10 cellular contexts compared by ENCODE assay signal in genomic region chr5:122726990-122727616, GRCh38. TPM values are rescaled to one million over a fixed set of nuclear protein-coding genes. Genes with fewer than 3 reads are reported as not detected.
DNase-seq lines count a peak whose midpoint lies in the region; ATAC-seq and TF ChIP-seq lines count a peak whose summit lies in the region.
"Had no signal": no experiment of that assay in that cellular context is flagged by ENCODE, and none has a peak within 500 bp of the region (broad histone marks: within the 10 kb centered on the region; RNA-seq: fewer than 3 reads in every experiment).

No MANE protein-coding gene starts in this region.

- DNase-seq in GM13977 (ENCODE audit: low spot score) (peak; percentile 27), HFFc6 (peak; percentile 67), PC-9 (peak in 1 of 2 experiments; percentile 76), kidney epithelial cell (ENCODE audit: low read depth) (peak; percentile 56), sciatic nerve (ENCODE audit: low spot score) (no peak), GM19240 (ENCODE audit: insufficient read length, low spot score) (no peak)
- no peak for DNase-seq in activated CD4-positive, alpha-beta T cell treated with anti-CD3 and anti-CD28 coated beads for 4 hours
- DNase-seq in CD8-positive, alpha-beta T cell, result no peak
- DNase-seq: naive thymus-derived CD4-positive, alpha-beta T cell had no signal

- H3K4me1 ChIP-seq in PC-9 (replicated peaks; ENCODE audit: insufficient read depth), result peaks cover 6% of the 10 kb centered on the region; the same call in 1 of the 2 replicates
- no peaks in the 10 kb centered on the region for H3K4me1 ChIP-seq in CD8-positive, alpha-beta T cell (ENCODE audit: insufficient read depth, low read length)

- in situ Hi-C loops in GM13977 (cut with MboI; ENCODE audit: low pct_unique_long_range_greater_than_20kb, low sequenced_read_pairs, unreplicated experiment), result no loop called here

- H4K20me1 ChIP-seq in PC-9 (ENCODE audit: insufficient read depth), result no peaks in the 10 kb centered on the region

- H3K9me2 ChIP-seq in PC-9 (ENCODE audit: insufficient read depth), result no peaks in the 10 kb centered on the region

- POLR2A ChIA-PET in PC-9 (lab: Charles Lee; ENCODE audit: unreplicated experiment), result interaction anchor here (0.7 kb wide), 1 partner anchor 45 kb away, joined by 4 read pairs; no protein-coding TSS in a partner anchor
- POLR2A ChIA-PET in CD8-positive, alpha-beta T cell (lab: Charles Lee), result interaction anchor here (0.8 kb wide), 1 partner anchor 94 kb away, joined by 3 read pairs; no protein-coding TSS in a partner anchor

- CTCF ChIA-PET in PC-9 (lab: Charles Lee), result no interaction called here
- CTCF ChIA-PET in CD8-positive, alpha-beta T cell (lab: Charles Lee), result no interaction called here

- H3K4me3 Mint-ChIP-seq in HFFc6, result peak overlapping the region; percentile 44
- H3K4me3 Mint-ChIP-seq in CD8-positive, alpha-beta T cell, result no peak overlapping the region
- H3K4me3 Mint-ChIP-seq: naive thymus-derived CD4-positive, alpha-beta T cell had no signal

- BruUV-seq in PC-9 (replicated peaks; lab: Mats Ljungman, UMichigan), result no TSS peak

- intact Hi-C loops in PC-9 (cut with micrococcal nuclease; ENCODE audit: unreplicated experiment) (no loop called here), sciatic nerve (cut with DNase I) (no loop called here)
- intact Hi-C loops in CD8-positive, alpha-beta T cell (cut with DNase I, micrococcal nuclease), result no loop called here

- H3K36me3 Mint-ChIP-seq in HFFc6 (ENCODE audit: low read depth), result no peaks in the 10 kb centered on the region
- H3K36me3 Mint-ChIP-seq in CD8-positive, alpha-beta T cell, result no peaks in the 10 kb centered on the region
- H3K36me3 Mint-ChIP-seq: naive thymus-derived CD4-positive, alpha-beta T cell had no signal

- TF ChIP-seq CTCF in GM13977 (IDR thresholded peaks at IDR 0.05; ENCODE audit: extremely low read depth, insufficient read depth, missing control alignments) (no peak), HFFc6 (IDR thresholded peaks at IDR 0.05) (no peak), PC-9 (conservative IDR thresholded peaks at IDR 0.05) (no peak), kidney epithelial cell (IDR thresholded peaks at IDR 0.05; ENCODE audit: insufficient read depth, low read length, poor library complexity, severe bottlenecking) (no peak)
- TF ChIP-seq CTCF in CD8-positive, alpha-beta T cell (IDR thresholded peaks at IDR 0.05), result no peak

- H3K27ac Mint-ChIP-seq in HFFc6, result no peak overlapping the region
- H3K27ac Mint-ChIP-seq in CD8-positive, alpha-beta T cell, result no peak overlapping the region
- H3K27ac Mint-ChIP-seq: naive thymus-derived CD4-positive, alpha-beta T cell had no signal

- H3K4me3 ChIP-seq in PC-9, result no peak overlapping the region
- H3K4me3 ChIP-seq in kidney epithelial cell (ENCODE audit: low read depth, low read length), result no peak overlapping the region
- no peak overlapping the region for H3K4me3 ChIP-seq in CD8-positive, alpha-beta T cell (ENCODE audit: low read depth, low read length)

- no peaks in the 10 kb centered on the region for H3K79me2 ChIP-seq in PC-9 (ENCODE audit: low read depth)

- no peaks in the 10 kb centered on the region for H3K27me3 ChIP-seq in PC-9 (ENCODE audit: insufficient read depth, low read depth)
- H3K27me3 ChIP-seq in kidney epithelial cell (ENCODE audit: control insufficient read depth, insufficient read depth, low read length), result no peaks in the 10 kb centered on the region
- no peaks in the 10 kb centered on the region for H3K27me3 ChIP-seq in CD8-positive, alpha-beta T cell (ENCODE audit: insufficient read depth, low read length)

- no peaks in the 10 kb centered on the region for H3K36me3 ChIP-seq in PC-9 (ENCODE audit: low read depth)
- H3K36me3 ChIP-seq in kidney epithelial cell (ENCODE audit: control insufficient read depth, insufficient read depth, low read length), result no peaks in the 10 kb centered on the region
- H3K36me3 ChIP-seq in CD8-positive, alpha-beta T cell (ENCODE audit: insufficient read depth, low read length), result no peaks in the 10 kb centered on the region

- no peaks in the 10 kb centered on the region for H3K9me3 Mint-ChIP-seq in HFFc6
- H3K9me3 Mint-ChIP-seq in CD8-positive, alpha-beta T cell, result no peaks in the 10 kb centered on the region

- no peak overlapping the region for H2AFZ ChIP-seq in PC-9

- peak overlapping the region; percentile 38 for H3K4me2 ChIP-seq in PC-9

- no peaks in the 10 kb centered on the region for H3F3A ChIP-seq in PC-9 (ENCODE audit: insufficient read depth, low read depth)

- no peaks in the 10 kb centered on the region for H3K9me3 ChIP-seq in PC-9 (ENCODE audit: insufficient read depth, low read depth)
- no peaks in the 10 kb centered on the region for H3K9me3 ChIP-seq in CD8-positive, alpha-beta T cell (ENCODE audit: low read length)

- no peak overlapping the region for H3K27ac ChIP-seq in PC-9
- H3K27ac ChIP-seq in CD8-positive, alpha-beta T cell (ENCODE audit: low read depth, low read length), result no peak overlapping the region
- H3K27ac ChIP-seq: VCaP had no signal

- peaks cover 35% of the 10 kb centered on the region for H3K4me1 Mint-ChIP-seq in HFFc6 (ENCODE audit: low read depth)
- H3K4me1 Mint-ChIP-seq in CD8-positive, alpha-beta T cell (ENCODE audit: low read depth), result no peaks in the 10 kb centered on the region

- no peak for ATAC-seq in sciatic nerve
- no peak for ATAC-seq in CD8-positive, alpha-beta T cell
- ATAC-seq: naive thymus-derived CD4-positive, alpha-beta T cell had no signal

- H3K27me3 Mint-ChIP-seq in HFFc6 (ENCODE audit: insufficient read depth), result peaks cover 3% of the 10 kb centered on the region
- peaks cover 8% of the 10 kb centered on the region for H3K27me3 Mint-ChIP-seq in CD8-positive, alpha-beta T cell (ENCODE audit: low read depth)

RNA-seq across cellular contexts. Expression of gene SNX2, which starts 47.8 kb away (rescaled TPM):
- 10 to 100 TPM; 39.0 to 48.4 (median 45.9) TPM for total RNA-seq in HFFc6 (2021; fragmentation: NEBNext Ultra II Directional; extraction: Animal tissue kit (Norgen Biotek cat#: 25700))
- 36.7 and 42.4 TPM in 2 replicates for total RNA-seq in PC-9 (2021)
- total RNA-seq in kidney epithelial cell, result 69.0 and 77.1 TPM in 2 replicates
- 78.2 TPM for total RNA-seq in sciatic nerve
- total RNA-seq in CD8-positive, alpha-beta T cell, result 10 to 100 TPM; 68.6 to 76.3 TPM

Comparison
In these comparisons a context has a peak if more than half of its experiments do, and no peak if none do; other contexts are left out.
1. DNase-seq: peak in GM13977 (single experiment), HFFc6 (single experiment) and kidney epithelial cell (single experiment); none in activated CD4-positive, alpha-beta T cell treated with anti-CD3 and anti-CD28 coated beads for 4 hours (0 of 2), sciatic nerve (single experiment), GM19240 (single experiment) and CD8-positive, alpha-beta T cell (0 of 7).